ENCODE assay signal across 1 cellular context in genomic region chr4:26252349-26252748, GRCh38.
TF ChIP-seq lines count a peak whose summit lies in the region.

No MANE protein-coding gene starts in this region.

TF ChIP-seq in GM23338, 12 proteins besides CTCF, POLR2A, EP300 and RAD21 (continued from another document):
- TF ChIP-seq ZNF331 (CRISPR knock-in tag; IDR thresholded peaks at IDR 0.05; ENCODE audit: low read depth) (no peak), ETS1 (IDR thresholded peaks at IDR 0.05) (no peak), CREB1 (CRISPR knock-in tag; IDR thresholded peaks at IDR 0.05; ENCODE audit: low read depth) (no peak), STAT1 (IDR thresholded peaks at IDR 0.05; ENCODE audit: unreplicated experiment) (no peak), EZH2 (IDR thresholded peaks at IDR 0.05; ENCODE audit: low read depth, unreplicated experiment) (no peak), EZH2phosphoT487 (IDR thresholded peaks at IDR 0.05; ENCODE audit: unreplicated experiment) (no peak)
- TF ChIP-seq, protein P1, sequence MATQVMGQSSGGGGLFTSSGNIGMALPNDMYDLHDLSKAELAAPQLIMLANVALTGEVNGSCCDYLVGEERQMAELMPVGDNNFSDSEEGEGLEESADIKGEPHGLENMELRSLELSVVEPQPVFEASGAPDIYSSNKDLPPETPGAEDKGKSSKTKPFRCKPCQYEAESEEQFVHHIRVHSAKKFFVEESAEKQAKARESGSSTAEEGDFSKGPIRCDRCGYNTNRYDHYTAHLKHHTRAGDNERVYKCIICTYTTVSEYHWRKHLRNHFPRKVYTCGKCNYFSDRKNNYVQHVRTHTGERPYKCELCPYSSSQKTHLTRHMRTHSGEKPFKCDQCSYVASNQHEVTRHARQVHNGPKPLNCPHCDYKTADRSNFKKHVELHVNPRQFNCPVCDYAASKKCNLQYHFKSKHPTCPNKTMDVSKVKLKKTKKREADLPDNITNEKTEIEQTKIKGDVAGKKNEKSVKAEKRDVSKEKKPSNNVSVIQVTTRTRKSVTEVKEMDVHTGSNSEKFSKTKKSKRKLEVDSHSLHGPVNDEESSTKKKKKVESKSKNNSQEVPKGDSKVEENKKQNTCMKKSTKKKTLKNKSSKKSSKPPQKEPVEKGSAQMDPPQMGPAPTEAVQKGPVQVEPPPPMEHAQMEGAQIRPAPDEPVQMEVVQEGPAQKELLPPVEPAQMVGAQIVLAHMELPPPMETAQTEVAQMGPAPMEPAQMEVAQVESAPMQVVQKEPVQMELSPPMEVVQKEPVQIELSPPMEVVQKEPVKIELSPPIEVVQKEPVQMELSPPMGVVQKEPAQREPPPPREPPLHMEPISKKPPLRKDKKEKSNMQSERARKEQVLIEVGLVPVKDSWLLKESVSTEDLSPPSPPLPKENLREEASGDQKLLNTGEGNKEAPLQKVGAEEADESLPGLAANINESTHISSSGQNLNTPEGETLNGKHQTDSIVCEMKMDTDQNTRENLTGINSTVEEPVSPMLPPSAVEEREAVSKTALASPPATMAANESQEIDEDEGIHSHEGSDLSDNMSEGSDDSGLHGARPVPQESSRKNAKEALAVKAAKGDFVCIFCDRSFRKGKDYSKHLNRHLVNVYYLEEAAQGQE (IDR thresholded peaks at IDR 0.05; ENCODE audit: unreplicated experiment), result no peak
